ENCODE assay signal across 8 cellular contexts in the genomic region with DNA sequence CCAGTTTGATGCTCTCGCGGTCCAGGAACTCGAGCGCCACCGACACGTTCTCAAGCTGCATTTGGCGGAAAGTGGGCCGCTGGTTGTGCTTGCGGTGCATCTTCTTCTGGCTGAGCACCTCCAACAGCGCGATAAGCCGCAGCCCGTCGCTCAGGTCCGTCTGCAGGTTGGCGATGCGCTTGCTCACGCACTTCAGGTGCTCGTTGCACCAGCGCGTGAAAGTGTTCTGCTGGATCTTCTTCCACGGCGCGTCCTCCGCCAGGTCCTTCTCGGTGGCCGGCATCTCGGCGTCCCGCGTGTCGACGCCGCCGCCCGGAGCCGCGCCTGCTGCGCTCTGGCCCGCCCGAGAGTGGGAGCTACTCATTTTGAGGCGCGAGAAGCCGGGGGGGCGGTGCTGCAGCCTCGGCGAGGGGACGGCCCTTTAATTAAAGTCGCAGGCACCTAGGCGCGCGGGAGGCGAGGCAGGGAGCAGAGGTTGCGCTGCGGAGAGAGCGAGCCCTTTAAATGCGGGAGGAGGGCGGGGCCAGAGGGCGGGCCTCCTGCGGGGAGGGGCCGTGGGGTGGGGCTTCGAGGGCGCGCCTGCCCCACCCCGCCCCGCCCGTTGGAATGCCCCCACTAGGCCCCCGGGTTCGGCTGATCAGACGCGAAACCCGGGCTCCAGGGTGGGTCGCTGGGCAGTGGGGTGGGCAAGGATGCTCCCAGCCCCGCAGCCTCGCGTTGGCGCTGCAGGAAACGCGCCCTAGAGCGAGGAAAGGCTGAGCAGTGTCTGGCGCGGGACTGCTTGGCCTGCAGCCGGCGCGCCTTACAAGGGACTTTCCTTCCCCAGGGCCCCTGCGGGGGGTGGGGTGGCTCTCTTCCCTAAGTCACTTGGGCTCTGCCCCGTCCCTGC. TPM values are rescaled to one million over a fixed set of nuclear protein-coding genes. Genes with fewer than 3 reads are reported as not detected.
DNase-seq lines count a peak whose midpoint lies in the region; ATAC-seq and TF ChIP-seq lines count a peak whose summit lies in the region.

No MANE protein-coding gene starts in this region.

- H3K9me3 ChIP-seq in left lung: no peaks in the 10 kb centered on the region

- intact Hi-C loops in left lung (cut with DNase I): no loop called here

- H3K27ac ChIP-seq in cingulate gyrus (ENCODE audit: low read depth, low read length) (peak overlapping the region; percentile 65), left lung (peak overlapping the region; percentile 89 to 90)

- H3K4me1 ChIP-seq in left lung: peaks cover 0 to 50% of the 10 kb centered on the region in 2 donors

- H3K27me3 ChIP-seq in left lung: no peaks in the 10 kb centered on the region

- ATAC-seq in GM19035 (IDR thresholded peaks at IDR 0.05; ENCODE audit: unreplicated experiment) (peak; percentile 59), HG03354 (IDR thresholded peaks at IDR 0.05; ENCODE audit: poor library complexity, severe bottlenecking, unreplicated experiment) (peak; percentile 65), left lung (peak; percentile 68)

- TF ChIP-seq CTCF in left lung (IDR thresholded peaks at IDR 0.05): no peak

- peak; percentile 82 for DNase-seq in AG08396 (ENCODE audit: low spot score)
- peak; percentile 82 for DNase-seq in NCI-H510A (lab: John Stamatoyannopoulos, UW)
- peak; percentile 88 to 94 for DNase-seq in activated CD4-positive, alpha-beta T cell treated with anti-CD3 and anti-CD28 coated beads for 4 hours
- peak; percentile 95 to 97 for DNase-seq in left lung
- peak; percentile 91 for DNase-seq in stimulated activated CD4-positive, alpha-beta T cell treated with anti-CD3 and anti-CD28 coated beads, Interleukin-2, amount 100 ng/mL, for 24 hours

- H3K4me3 ChIP-seq in left lung: peak overlapping the region; percentile 58 to 72

- H3K36me3 ChIP-seq in left lung: peaks cover 0 to 21% of the 10 kb centered on the region in 2 donors

RNA-seq across cellular contexts. Expression of a gene that starts 3.3 kb away (rescaled TPM):
- total RNA-seq in left lung: 1,000 to 10,000 TPM; 1,139 to 1,793 TPM

RNA-seq across cellular contexts. Expression of a gene that starts 8.0 kb away (rescaled TPM):
- 10 to 100 TPM; 50.1 to 56.6 TPM for total RNA-seq in left lung

RNA-seq across cellular contexts. Expression of a gene that starts 27.1 kb away (rescaled TPM):
- total RNA-seq in left lung: 1,000 to 10,000 TPM; 2,309 to 2,455 TPM

RNA-seq across cellular contexts. Expression of a gene that starts 37.9 kb away (rescaled TPM):
- total RNA-seq in left lung: 10 to 100 TPM; 34.7 to 36.1 TPM

RNA-seq across cellular contexts. Expression of a gene that starts 40.2 kb away (rescaled TPM):
- total RNA-seq in left lung: 10 to 100 TPM; 34.7 to 45.5 TPM

Comparison
In these comparisons a context has a peak if more than half of its experiments do, and no peak if none do; other contexts are left out.
1. Peak in every context shown above with its lines: DNase-seq, ATAC-seq, H3K4me3 ChIP-seq and H3K27ac ChIP-seq.